In the genomic region with DNA sequence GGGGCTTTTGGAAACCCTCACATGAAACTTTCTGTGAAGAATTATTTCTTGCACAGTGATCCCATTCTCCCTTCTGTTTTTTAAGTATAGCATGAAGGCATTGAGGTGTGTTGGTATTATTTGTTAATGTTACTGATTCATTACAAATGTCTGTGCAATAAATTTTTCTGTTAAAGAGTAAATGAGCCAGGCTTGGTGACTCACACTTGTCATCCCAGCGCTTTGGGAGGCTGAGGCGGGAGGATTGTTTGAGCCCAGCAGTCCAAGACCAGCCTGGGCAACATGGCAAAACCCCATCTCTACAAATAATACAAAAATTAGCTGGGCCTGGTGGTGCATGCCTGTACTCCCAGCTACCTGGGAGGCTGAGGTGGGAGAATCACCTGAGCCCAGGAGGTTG, we compare ENCODE assay signal across 28 cellular contexts.
"Had no signal": no experiment of that assay in that cellular context is flagged by ENCODE, and none has a peak within 500 bp of the region (broad histone marks: within the 10 kb centered on the region; RNA-seq: fewer than 3 reads in every experiment).

No MANE protein-coding gene starts in this region.

- H2AFZ ChIP-seq: neural progenitor cell, parathyroid adenoma had no signal

- H3K79me2 ChIP-seq: parathyroid adenoma had no signal

- ATAC-seq: activated T-cell treated with anti-CD3 and anti-CD28 coated beads, Interleukin-2, amount 50 U/mL, for 4 hours; foreskin keratinocyte; heart left ventricle; left lobe of liver; lower lobe of right lung; natural killer cell; right cardiac atrium; upper lobe of right lung had no signal

- H3K9me3 ChIP-seq: esophagus muscularis mucosa, heart left ventricle, lower lobe of right lung, spleen, suprapubic skin, tibial artery, upper lobe of right lung had no signal

- H3K36me3 ChIP-seq: neural progenitor cell had no signal

- H3K27ac ChIP-seq: esophagus muscularis mucosa, foreskin keratinocyte, heart left ventricle, lower lobe of right lung, neural progenitor cell, parathyroid adenoma, spleen, suprapubic skin, tibial artery, upper lobe of right lung had no signal

- DNase-seq: activated CD4-positive, alpha-beta T cell treated with anti-CD3 and anti-CD28 coated beads, Interleukin-2, amount 10 ng/mL, durations not matched to agents 24 days and 14 days; activated CD4-positive, CD25-positive, alpha-beta regulatory T cell treated with anti-CD3 and anti-CD28 coated beads, Interleukin-2, amount 50 U/mL, for 72 hours; activated CD8-positive, alpha-beta T cell treated with anti-CD3 and anti-CD28 coated beads for 36 hours; activated gamma-delta T cell treated with Interleukin-2 at 50 U/mL for 16 hours; activated naive CD4-positive, alpha-beta T cell treated with anti-CD3 and anti-CD28 coated beads, Interleukin-2, amount 50 U/mL, for 16 hours; activated T-cell treated with anti-CD3 and anti-CD28 coated beads, Interleukin-2, amount 50 U/mL, for 4 hours; amygdala; central memory CD4-positive, alpha-beta T cell; foreskin keratinocyte; heart left ventricle; hypothalamus; immature natural killer cell; kidney; lower lobe of right lung; mesendoderm; natural killer cell; occipital lobe; right cardiac atrium; spleen; stimulated activated naive CD4-positive, alpha-beta T cell; T1000; tibial artery; upper lobe of right lung had no signal

- H3K4me2 ChIP-seq: neural progenitor cell had no signal

- H3K27me3 ChIP-seq: esophagus muscularis mucosa, foreskin keratinocyte, heart left ventricle, neural progenitor cell, spleen, suprapubic skin, tibial artery, upper lobe of right lung had no signal

- FAIRE-seq: kidney had no signal

- H3K4me1 ChIP-seq: esophagus muscularis mucosa, foreskin keratinocyte, heart left ventricle, lower lobe of right lung, spleen, suprapubic skin, upper lobe of right lung had no signal

- H3K9ac ChIP-seq: neural progenitor cell, parathyroid adenoma had no signal

- H3K4me3 ChIP-seq: esophagus muscularis mucosa, heart left ventricle, lower lobe of right lung, neural progenitor cell, spleen, suprapubic skin, tibial artery, upper lobe of right lung had no signal
